Comparison of ENCODE assay signal across 1 cellular context in genomic region chr5:163505475-163506457, GRCh38.
A peak's percentile ranks its signal among the peaks of the same experiment; 100 is the strongest.
TF ChIP-seq lines count a peak whose summit lies in the region.

MAT2B (plus strand) TSS chr5:163505619; CDS start chr5:163505687, 68 bp downstream.

TF ChIP-seq in HepG2, 621 proteins besides CTCF, POLR2A, EP300 and RAD21 (continues in another document):
- TF ChIP-seq ZBTB40 (IDR thresholded peaks at IDR 0.05) (no peak), ZBTB40 (CRISPR knock-in tag; IDR thresholded peaks at IDR 0.05) (peak; percentile 75; the same call in 1 of the 2 replicates), ZNF207 (IDR thresholded peaks at IDR 0.05; ENCODE audit: borderline replicate concordance) (no peak), CBX2 (IDR thresholded peaks at IDR 0.05; ENCODE audit: low read depth, low read length) (no peak), CBX2 (CRISPR knock-in tag; IDR thresholded peaks at IDR 0.05; ENCODE audit: low read depth) (no peak), ZBTB2 (CRISPR knock-in tag; IDR thresholded peaks at IDR 0.05; ENCODE audit: low read depth) (0 out of 2 replicates have a peak, but pooled peaks have one; percentile 31), GZF1 (CRISPR knock-in tag; IDR thresholded peaks at IDR 0.05) (peak; percentile 28; the same call in 1 of the 2 replicates), SAP130 (CRISPR knock-in tag; IDR thresholded peaks at IDR 0.05; ENCODE audit: low read depth) (peak; percentile 96), ZSCAN25 (CRISPR knock-in tag; IDR thresholded peaks at IDR 0.05) (peak; percentile 38; the same call in 1 of the 2 replicates), ATF3 (CRISPR knock-in tag; IDR thresholded peaks at IDR 0.05) (0 out of 2 replicates have a peak, but pooled peaks have one; percentile 14), XRCC5 (optimal IDR thresholded peaks at IDR 0.05; ENCODE audit: low read length) (peak; percentile 57), ZNF790 (CRISPR knock-in tag; IDR thresholded peaks at IDR 0.05; ENCODE audit: borderline replicate concordance) (no peak), ZBED4 (CRISPR knock-in tag; IDR thresholded peaks at IDR 0.05; ENCODE audit: borderline replicate concordance) (peak; percentile 94; the same call in 1 of the 2 replicates), YEATS4 (CRISPR knock-in tag; IDR thresholded peaks at IDR 0.05; ENCODE audit: borderline replicate concordance) (peak; percentile 75; the same call in 1 of the 2 replicates), ATF1 (CRISPR knock-in tag; IDR thresholded peaks at IDR 0.05) (peak; percentile 83), RBM39 (IDR thresholded peaks at IDR 0.05; ENCODE audit: low read depth, low read length, poor library complexity, severe bottlenecking) (peak; percentile 95), ELF4 (CRISPR knock-in tag; IDR thresholded peaks at IDR 0.05; ENCODE audit: borderline replicate concordance) (peak; percentile 97), STAT6 (CRISPR knock-in tag; IDR thresholded peaks at IDR 0.05; ENCODE audit: borderline replicate concordance) (peak; percentile 73; the same call in 1 of the 2 replicates), KMT2B (CRISPR knock-in tag; IDR thresholded peaks at IDR 0.05) (peak; percentile 92), TERF1 (CRISPR knock-in tag; IDR thresholded peaks at IDR 0.05) (no peak), PCBP1 (IDR thresholded peaks at IDR 0.05; ENCODE audit: borderline replicate concordance, low read depth, low read length) (0 out of 2 replicates have a peak, but pooled peaks have one; percentile 74), RFXANK (CRISPR knock-in tag; IDR thresholded peaks at IDR 0.05) (0 out of 2 replicates have a peak, but pooled peaks have one; percentile 42), TCF7 (IDR thresholded peaks at IDR 0.05; ENCODE audit: low read depth) (no peak), ZNF839 (CRISPR knock-in tag; IDR thresholded peaks at IDR 0.05; ENCODE audit: borderline replicate concordance) (0 out of 2 replicates have a peak, but pooled peaks have one; percentile 75), ZNF354B (CRISPR knock-in tag; IDR thresholded peaks at IDR 0.05) (no peak), ETV6 (CRISPR knock-in tag; conservative IDR thresholded peaks at IDR 0.05) (peak; percentile 60; the same call in 1 of the 2 replicates), MAX (IDR thresholded peaks at IDR 0.05) (peak; percentile 82), ARID2 (CRISPR knock-in tag; IDR thresholded peaks at IDR 0.05; ENCODE audit: borderline replicate concordance) (peak; percentile 72; the same call in 1 of the 2 replicates), ZNF773 (CRISPR knock-in tag; IDR thresholded peaks at IDR 0.05; ENCODE audit: borderline replicate concordance) (peak; percentile 21; the same call in 1 of the 2 replicates), ZNF788 (CRISPR knock-in tag; IDR thresholded peaks at IDR 0.05; ENCODE audit: borderline replicate concordance) (peak; percentile 60; the same call in 1 of the 2 replicates), ZNF670 (CRISPR knock-in tag; IDR thresholded peaks at IDR 0.05; ENCODE audit: borderline replicate concordance) (peak; percentile 50; the same call in 1 of the 2 replicates), TAF1 (CRISPR knock-in tag; IDR thresholded peaks at IDR 0.05) (peak; percentile 90), NR2F2 (IDR thresholded peaks at IDR 0.05; ENCODE audit: borderline replicate concordance, low read depth) (no peak), ZBTB7B (CRISPR knock-in tag; IDR thresholded peaks at IDR 0.05) (peak; percentile 83), ZNF83 (CRISPR knock-in tag; IDR thresholded peaks at IDR 0.05; ENCODE audit: borderline replicate concordance) (peak; percentile 57; the same call in 1 of the 2 replicates), ZNF124 (CRISPR knock-in tag; IDR thresholded peaks at IDR 0.05) (peak; percentile 24), ZNF33B (CRISPR knock-in tag; IDR thresholded peaks at IDR 0.05) (0 out of 2 replicates have a peak, but pooled peaks have one; percentile 14), ZNF883 (CRISPR knock-in tag; IDR thresholded peaks at IDR 0.05; ENCODE audit: not compliant biosample characterization) (peak; percentile 65), MYNN (CRISPR knock-in tag; IDR thresholded peaks at IDR 0.05; ENCODE audit: low read depth) (no peak), PHF20 (CRISPR knock-in tag; IDR thresholded peaks at IDR 0.05) (peak; percentile 73), FIP1L1 (IDR thresholded peaks at IDR 0.05; ENCODE audit: borderline replicate concordance, insufficient read depth, low read depth, low read length) (no peak), SIN3A (IDR thresholded peaks at IDR 0.05; ENCODE audit: borderline replicate concordance, low read depth, low read length) (peak; percentile 81)
